ENCODE assay signal across 8 cellular contexts in the genomic region with DNA sequence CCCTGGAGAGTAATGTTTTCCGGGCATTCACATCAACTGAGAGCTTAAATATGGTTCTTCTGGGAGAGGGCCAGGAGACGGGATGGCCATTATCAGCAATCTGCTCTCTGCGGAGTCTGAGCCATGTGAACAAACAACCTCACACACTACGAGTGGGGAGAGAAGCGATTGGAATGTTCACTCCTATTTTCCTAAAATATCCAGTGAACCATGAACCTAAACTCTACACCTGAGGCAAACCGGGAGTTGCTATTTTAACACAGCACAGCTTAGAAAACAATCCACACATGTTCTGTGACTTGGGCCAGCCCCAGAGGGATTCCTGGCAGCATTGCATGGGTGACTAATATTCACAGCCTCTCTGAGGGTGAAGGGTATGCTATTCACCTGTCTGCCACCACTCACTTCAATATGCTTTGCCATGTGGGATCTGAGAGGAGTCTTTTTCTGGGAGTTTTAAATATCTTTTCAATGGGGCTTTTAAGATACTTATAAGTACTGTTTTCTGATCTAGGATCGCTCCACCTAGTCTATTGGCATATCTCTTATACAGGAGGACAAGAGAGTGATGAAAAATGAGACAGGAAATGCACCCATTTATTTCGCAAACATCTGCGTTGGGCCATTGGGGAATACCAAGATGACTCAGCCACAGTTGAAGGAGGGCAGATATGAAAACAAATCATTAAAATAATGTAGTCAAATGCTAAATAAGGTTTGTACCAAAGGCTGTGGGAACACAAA.
DNase-seq lines count a peak whose midpoint lies in the region; ATAC-seq and TF ChIP-seq lines count a peak whose summit lies in the region.

No MANE protein-coding gene starts in this region.

- no peak for TF ChIP-seq POLR2A in erythroblast (IDR thresholded peaks at IDR 0.05; ENCODE audit: low read length)

- ATAC-seq in GM18867 (IDR thresholded peaks at IDR 0.05; ENCODE audit: unreplicated experiment), result peak; percentile 78
- ATAC-seq in HG03103 (IDR thresholded peaks at IDR 0.05; ENCODE audit: low read depth, unreplicated experiment), result peak; percentile 77

- H3K27ac ChIP-seq in OCI-LY3 (ENCODE audit: low read length), result no peak overlapping the region

- TF ChIP-seq CTCF in OCI-LY3 (IDR thresholded peaks at IDR 0.05; ENCODE audit: low read depth, low read length), result no peak

- H3K4me3 ChIP-seq in OCI-LY3 (ENCODE audit: low read length), result no peak overlapping the region

- H3K36me3 ChIP-seq in OCI-LY3 (replicated peaks; ENCODE audit: low read depth, low read length), result no peaks in the 10 kb centered on the region

- peaks cover 78% of the 10 kb centered on the region for H3K27me3 ChIP-seq in OCI-LY3 (ENCODE audit: low read depth, low read length)

- H3K79me2 ChIP-seq in OCI-LY3 (ENCODE audit: low read length), result no peaks in the 10 kb centered on the region

- H3K4me2 ChIP-seq in OCI-LY3 (ENCODE audit: low read length), result peak overlapping the region; percentile 61

- DNase-seq in AG08395 (ENCODE audit: low spot score), result peak; percentile 38
- DNase-seq in fibroblast of peridontal ligament (ENCODE audit: extremely low read depth), result peak; percentile 41
- DNase-seq in stimulated activated CD4-positive, alpha-beta T cell treated with anti-CD3 and anti-CD28 coated beads, Interleukin-4, amount 100 ng/mL, for 24 hours, result peak; percentile 24
- no peak for DNase-seq in NCI-H128 (lab: John Stamatoyannopoulos, UW; ENCODE audit: unreplicated experiment)
- DNase-seq in erythroblast (lab: John Stamatoyannopoulos, UW), result no peak

- H3K4me1 ChIP-seq in OCI-LY3 (ENCODE audit: low read length), result peaks cover 16% of the 10 kb centered on the region

- H3K9me3 ChIP-seq in OCI-LY3 (ENCODE audit: insufficient read depth, low read length), result no peaks in the 10 kb centered on the region

- H2AFZ ChIP-seq in OCI-LY3 (ENCODE audit: low read depth, low read length), result no peak overlapping the region

- H4K20me1 ChIP-seq in OCI-LY3 (ENCODE audit: insufficient read depth, low read length), result no peaks in the 10 kb centered on the region

- H3K9ac ChIP-seq in OCI-LY3 (ENCODE audit: low read length), result no peak overlapping the region

Comparison
In these comparisons a context has a peak if more than half of its experiments do, and no peak if none do; other contexts are left out.
1. DNase-seq: peak in AG08395 (single experiment), fibroblast of peridontal ligament (single experiment) and stimulated activated CD4-positive, alpha-beta T cell treated with anti-CD3 and anti-CD28 coated beads, Interleukin-4, amount 100 ng/mL, for 24 hours (single experiment); none in NCI-H128 (single experiment) and erythroblast (0 of 2).